Comparison of ENCODE assay signal across 8 cellular contexts in the genomic region with DNA sequence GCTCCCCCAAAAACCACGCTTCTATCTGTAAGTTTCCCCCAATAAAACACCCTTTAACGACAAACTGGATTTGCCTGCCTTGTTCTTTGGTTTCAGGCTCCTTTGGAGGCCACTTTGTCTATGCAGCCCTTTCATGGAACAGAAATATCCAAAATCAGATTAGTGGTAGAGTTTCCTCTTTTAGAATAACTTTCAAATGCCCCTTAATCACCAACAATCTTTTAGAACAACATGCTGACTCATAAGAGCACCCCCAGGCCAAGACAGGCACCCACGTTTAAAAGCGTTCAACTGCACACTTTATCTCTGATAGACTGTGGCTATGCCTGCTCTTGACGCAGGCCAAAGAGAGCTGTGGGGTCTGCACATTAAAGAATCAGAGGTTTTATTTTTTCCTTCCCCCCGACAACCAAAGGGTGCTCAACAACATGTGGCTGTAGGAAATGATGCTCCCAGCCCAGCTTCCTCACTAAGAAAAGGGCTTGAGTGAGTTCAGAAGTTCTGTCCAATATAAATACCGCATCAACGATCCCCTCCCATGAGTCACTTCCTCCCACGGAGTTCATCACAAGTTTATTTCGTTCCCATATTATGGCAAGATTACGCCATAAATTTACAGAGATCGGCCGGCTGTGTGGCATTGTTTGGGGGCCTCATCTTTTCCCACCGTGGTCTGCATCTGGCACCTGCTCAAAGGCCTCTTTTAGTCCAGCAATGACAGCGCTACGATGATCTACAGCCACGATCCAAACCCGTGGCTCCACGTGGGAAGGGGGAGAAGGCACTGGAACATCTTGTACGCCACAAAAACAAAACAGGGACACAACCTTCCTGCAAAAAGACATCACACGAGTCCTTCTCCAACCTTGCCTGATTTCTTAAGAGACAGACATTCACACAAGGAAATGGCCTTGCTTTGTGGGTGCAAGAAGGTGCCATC.
A peak's percentile ranks its signal among the peaks of the same experiment; 100 is the strongest.
DNase-seq lines count a peak whose midpoint lies in the region; FAIRE-seq and TF ChIP-seq lines count a peak whose summit lies in the region.

No MANE protein-coding gene starts in this region.

- peak overlapping the region; percentile 53 for H3K4me2 ChIP-seq in endothelial cell of umbilical vein (ENCODE audit: insufficient read depth, low read length)

- no peak overlapping the region for H3K4me3 Mint-ChIP-seq in neural crest cell

- FAIRE-seq in endothelial cell of umbilical vein (lab: Jason Lieb, UNC), result peak; percentile 93

- H3K9me3 Mint-ChIP-seq in neural crest cell, result no peaks in the 10 kb centered on the region

- peak overlapping the region; percentile 90 for H3K9ac ChIP-seq in endothelial cell of umbilical vein (replicated peaks; ENCODE audit: extremely low read depth, insufficient read depth, low read length)

- DNase-seq in HCEC 1CT (peak; percentile 96), SW 1271 (lab: John Stamatoyannopoulos, UW) (peak; percentile 77 to 96), endothelial cell of umbilical vein (ENCODE audit: low read depth, low spot score) (peak; percentile 100), neural crest cell (ENCODE audit: low read depth, low spot score) (no peak), NCI-H1436 (lab: John Stamatoyannopoulos, UW) (no peak), NCI-H187 treated with DMSO at 0.1 percent for 48 hours (lab: John Stamatoyannopoulos, UW) (no peak), DMS153 (lab: John Stamatoyannopoulos, UW) (no peak)
- DNase-seq in NK-92 treated with Interleukin-12 subunit alpha and Interleukin-12 subunit beta, amount 100 ng/mL, for 24 hours (lab: John Stamatoyannopoulos, UW), result no peak

- dilution Hi-C loops in endothelial cell of umbilical vein (cut with MboI; ENCODE audit: extremely low pct_ligation_motif_present, low sequenced_read_pairs), result no loop called here

- no peaks in the 10 kb centered on the region for H4K20me1 ChIP-seq in endothelial cell of umbilical vein (replicated peaks; ENCODE audit: control insufficient read depth, extremely low read depth, insufficient read depth, low read length)

- CTCF ChIA-PET in endothelial cell of umbilical vein (lab: Charles Lee), result interaction anchor here (0.5 to 1.5 kb wide), 10 partner anchors 34 to 644 kb away, joined by 3 to 6 read pairs (median 3); partner anchors contain the start of gene NFATC2

- H3K4me3 ChIP-seq in endothelial cell of umbilical vein (replicated peaks in 1 of 3; ENCODE audit: insufficient read depth in 1 of 3, low read depth in 1 of 3, low read length in 3 of 3), result no peak overlapping the region

- TF ChIP-seq CTCF in endothelial cell of umbilical vein (IDR thresholded peaks at IDR 0.05; ENCODE audit: extremely low read depth in 1 of 2, insufficient read depth in 1 of 2, low read depth in 1 of 2, low read length in 2 of 2), result no peak
- no peak for TF ChIP-seq CTCF in neural crest cell (conservative IDR thresholded peaks at IDR 0.05)

- no peaks in the 10 kb centered on the region for H3K79me2 ChIP-seq in endothelial cell of umbilical vein (ENCODE audit: control insufficient read depth, insufficient read depth, low read length)

- POLR2A ChIA-PET in endothelial cell of umbilical vein (lab: Charles Lee), result no interaction called here

- peaks cover 11% of the 10 kb centered on the region for H3K4me1 Mint-ChIP-seq in neural crest cell

- no peaks in the 10 kb centered on the region for H3K27me3 ChIP-seq in endothelial cell of umbilical vein (ENCODE audit: control insufficient read depth in 2 of 2, insufficient read depth in 2 of 2, low read length in 2 of 2)

- H3K4me1 ChIP-seq in endothelial cell of umbilical vein (ENCODE audit: control insufficient read depth, extremely low read depth, insufficient read depth, low read length), result peaks cover 38% of the 10 kb centered on the region

- TSS peak; percentile 88 for BruUV-seq in endothelial cell of umbilical vein (replicated peaks; lab: Mats Ljungman, UMichigan)

- no peak overlapping the region for H2AFZ ChIP-seq in endothelial cell of umbilical vein (ENCODE audit: low read depth, low read length)

- H3K9me1 ChIP-seq in endothelial cell of umbilical vein (replicated peaks; ENCODE audit: control insufficient read depth, extremely low read depth, insufficient read depth, low read length), result no peaks in the 10 kb centered on the region

- peak overlapping the region; percentile 99 for H3K27ac ChIP-seq in endothelial cell of umbilical vein (ENCODE audit: insufficient read depth, low read depth, low read length)

- peaks cover 3% of the 10 kb centered on the region for H3K36me3 Mint-ChIP-seq in neural crest cell (ENCODE audit: low read depth)

- TF ChIP-seq POLR2A in endothelial cell of umbilical vein (IDR thresholded peaks at IDR 0.05; ENCODE audit: low read depth, low read length), result peak; percentile 55

- H3K36me3 ChIP-seq in endothelial cell of umbilical vein (ENCODE audit: control insufficient read depth in 2 of 2, extremely low read depth in 1 of 2, insufficient read depth in 2 of 2, low read length in 2 of 2), result no peaks in the 10 kb centered on the region

- intact Hi-C loops in endothelial cell of umbilical vein (cut with micrococcal nuclease), result loop anchor here (1.0 to 5.0 kb wide), 14 partner anchors 21 to 861 kb away; no protein-coding TSS in a partner anchor

- peak overlapping the region; percentile 55 for H3K27ac Mint-ChIP-seq in neural crest cell (ENCODE audit: unreplicated experiment)

- H3K9me3 ChIP-seq in endothelial cell of umbilical vein (replicated peaks; ENCODE audit: control insufficient read depth, insufficient read depth, low read length), result no peaks in the 10 kb centered on the region

- no peaks in the 10 kb centered on the region for H3K27me3 Mint-ChIP-seq in neural crest cell (ENCODE audit: low read depth)

TF ChIP-seq in endothelial cell of umbilical vein, 7 proteins besides CTCF, POLR2A, EP300 and RAD21:
- TF ChIP-seq MYC (IDR thresholded peaks at IDR 0.05; ENCODE audit: low read depth, low read length) (no peak), GATA2 (IDR thresholded peaks at IDR 0.05; ENCODE audit: insufficient read depth, insufficient read length, low read depth, low read length) (peak; percentile 90), FOS (IDR thresholded peaks at IDR 0.05; ENCODE audit: borderline replicate concordance, insufficient read depth, low read length) (peak; percentile 95), JUN (IDR thresholded peaks at IDR 0.05; ENCODE audit: borderline replicate concordance, insufficient read depth, insufficient read length, low read depth) (peak; percentile 98), POLR2AphosphoS5 (IDR thresholded peaks at IDR 0.05; ENCODE audit: insufficient read depth, low read depth, low read length) (peak; percentile 98), EZH2 (IDR thresholded peaks at IDR 0.05; ENCODE audit: borderline replicate concordance, low read depth, low read length, severe bottlenecking) (no peak)
- TF ChIP-seq, protein P1, sequence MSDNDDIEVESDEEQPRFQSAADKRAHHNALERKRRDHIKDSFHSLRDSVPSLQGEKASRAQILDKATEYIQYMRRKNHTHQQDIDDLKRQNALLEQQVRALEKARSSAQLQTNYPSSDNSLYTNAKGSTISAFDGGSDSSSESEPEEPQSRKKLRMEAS (IDR thresholded peaks at IDR 0.05; ENCODE audit: insufficient read depth, insufficient read length), result peak; percentile 89

Comparison
In these comparisons a context has a peak if more than half of its experiments do, and no peak if none do; other contexts are left out.
1. DNase-seq: peak in HCEC 1CT (single experiment), SW 1271 (2 of 2) and endothelial cell of umbilical vein (single experiment); none in neural crest cell (single experiment), NCI-H1436 (single experiment), NCI-H187 treated with DMSO at 0.1 percent for 48 hours (single experiment), DMS153 (single experiment) and NK-92 treated with Interleukin-12 subunit alpha and Interleukin-12 subunit beta, amount 100 ng/mL, for 24 hours (single experiment).